8 cellular contexts compared by ENCODE assay signal in genomic region chr17:78343099-78343432, GRCh38. TPM values are rescaled to one million over a fixed set of nuclear protein-coding genes. Genes with fewer than 3 reads are reported as not detected.
DNase-seq lines count a peak whose midpoint lies in the region; ATAC-seq and TF ChIP-seq lines count a peak whose summit lies in the region.

No MANE protein-coding gene starts in this region.

- peaks cover 2% of the 10 kb centered on the region; the same call in 1 of the 2 replicates for H3K36me3 ChIP-seq in BJ (ENCODE audit: control insufficient read depth, insufficient read depth, low read length)

- H3K4me3 ChIP-seq in BJ (ENCODE audit: low read depth, low read length): peak overlapping the region; percentile 24

- DNase-seq in BJ (ENCODE audit: low read depth) (peak; percentile 73), LHCN-M2 (ENCODE audit: low read depth) (peak; percentile 90), amniotic stem cell (lab: John Stamatoyannopoulos, UW) (peak; percentile 59), iPS-NIHi11 (ENCODE audit: low spot score) (peak; percentile 76), stromal cell of bone marrow (ENCODE audit: low read depth) (peak; percentile 97), DMS79 treated with DMSO at 0.1 percent for 48 hours (lab: John Stamatoyannopoulos, UW) (no peak), pons (ENCODE audit: low spot score) (no peak)

- CTCF ChIA-PET in BJ (lab: Yijun Ruan, JAX): interaction anchor here (1.1 to 1.9 kb wide), 5 partner anchors 9 to 92 kb away, joined by 3 to 9 read pairs (median 4); no protein-coding TSS in a partner anchor

- no peaks in the 10 kb centered on the region for H3K27me3 ChIP-seq in BJ (ENCODE audit: control insufficient read depth, insufficient read depth, low read length)

- no peak for TF ChIP-seq CTCF in BJ (IDR thresholded peaks at IDR 0.05; ENCODE audit: insufficient read depth, low read depth, low read length)

- ATAC-seq in GM21737 (IDR thresholded peaks at IDR 0.05; ENCODE audit: unreplicated experiment): no peak

- POLR2A ChIA-PET in BJ (lab: Charles Lee): interaction anchor here (0.7 kb wide), 1 partner anchor 1122 kb away, joined by 4 read pairs; no protein-coding TSS in a partner anchor

RNA-seq across cellular contexts. Expression of gene SOCS3, which starts 16.8 kb away (rescaled TPM):
- 18.9 and 26.4 TPM in 2 replicates for polyA plus RNA-seq in BJ (2011; rRNA removed)
- polyA minus RNA-seq in BJ (2011; rRNA and poly(A)+ RNA removed): 27.6 and 39.0 TPM in 2 replicates
- 29.3 and 32.8 TPM in 2 replicates for total RNA-seq in LHCN-M2 (2014; rRNA removed)
- 7.4 TPM for polyA plus RNA-seq in LHCN-M2 (2012)

RNA-seq across cellular contexts. Expression of gene PGS1, which starts 35.4 kb away (rescaled TPM):
- polyA plus RNA-seq in BJ (2011; rRNA removed): 26.7 and 37.7 TPM in 2 replicates
- polyA minus RNA-seq in BJ (2011; rRNA and poly(A)+ RNA removed): 30.8 and 33.3 TPM in 2 replicates
- total RNA-seq in LHCN-M2 (2014; rRNA removed): 31.9 and 35.0 TPM in 2 replicates
- polyA plus RNA-seq in LHCN-M2 (2012): 16.3 TPM

Comparison
In these comparisons a context has a peak if more than half of its experiments do, and no peak if none do; other contexts are left out.
1. DNase-seq: peak in BJ (single experiment), LHCN-M2 (single experiment), amniotic stem cell (single experiment), iPS-NIHi11 (single experiment) and stromal cell of bone marrow (single experiment); none in DMS79 treated with DMSO at 0.1 percent for 48 hours (single experiment) and pons (single experiment).